In genomic region chr7:117183729-117184128, GRCh38 we compare ENCODE assay signal across 27 cellular contexts.
"Had no signal": no experiment of that assay in that cellular context is flagged by ENCODE, and none has a peak within 500 bp of the region (broad histone marks: within the 10 kb centered on the region; RNA-seq: fewer than 3 reads in every experiment).

No MANE protein-coding gene starts in this region.

- H3K9me3 ChIP-seq: left ventricle myocardium inferior, mucosa of descending colon, psoas muscle, right lobe of liver, tibial nerve, uterus had no signal

- H3K4me3 Mint-ChIP-seq: immature natural killer cell; naive thymus-derived CD4-positive, alpha-beta T cell; nephron; neural crest cell; stimulated activated memory B cell treated with anti-CD40 and anti-IgM and Interleukin-4, amounts not matched to agents 10 μg/mL and 1 μg/mL and 100 μg/mL, for 72 hours; stimulated activated naive CD8-positive, alpha-beta T cell treated with anti-CD3 and anti-CD28 coated beads, Interleukin-15, amount 100 ng/mL, for 72 hours; type B pancreatic cell had no signal

- H3K27me3 Mint-ChIP-seq: stimulated activated memory B cell treated with anti-CD40 and anti-IgM and Interleukin-4, amounts not matched to agents 10 μg/mL and 1 μg/mL and 100 μg/mL, for 72 hours; stimulated activated naive CD8-positive, alpha-beta T cell treated with anti-CD3 and anti-CD28 coated beads, Interleukin-15, amount 100 ng/mL, for 72 hours; type B pancreatic cell had no signal

- H3K4me2 ChIP-seq: smooth muscle cell had no signal

- H3K4me3 ChIP-seq: left ventricle myocardium inferior, lung, mucosa of descending colon, psoas muscle, right lobe of liver, smooth muscle cell, tibial nerve, uterus had no signal

- H3K4me1 Mint-ChIP-seq: immature natural killer cell; naive thymus-derived CD4-positive, alpha-beta T cell; nephron; neural crest cell; stimulated activated memory B cell treated with anti-CD40 and anti-IgM and Interleukin-4, amounts not matched to agents 10 μg/mL and 1 μg/mL and 100 μg/mL, for 72 hours; stimulated activated naive CD8-positive, alpha-beta T cell treated with anti-CD3 and anti-CD28 coated beads, Interleukin-15, amount 100 ng/mL, for 72 hours had no signal

- DNase-seq: hypothalamus; immature natural killer cell; islet precursor cell; left ventricle myocardium inferior; mesendoderm; midbrain; mucosa of descending colon; naive thymus-derived CD4-positive, alpha-beta T cell; nucleus accumbens; psoas muscle; right lobe of liver; stimulated activated CD4-positive, alpha-beta T cell treated with anti-CD3 and anti-CD28 coated beads, Interleukin-1b, Interleukin-23, amount 100 ng/mL, for 48 hours; stimulated activated CD4-positive, alpha-beta T cell treated with anti-CD3 and anti-CD28 coated beads, Interleukin-2, amount 100 ng/mL, for 48 hours; stimulated activated CD4-positive, alpha-beta T cell treated with anti-CD3 and anti-CD28 coated beads, Interleukin-4, amount 100 ng/mL, for 4 hours; stimulated activated CD8-positive, alpha-beta memory T cell treated with anti-CD3 and anti-CD28 coated beads, Interleukin-4, amount 100 ng/mL, for 48 hours; stimulated activated naive CD4-positive, alpha-beta T cell treated with Interleukin-2 at 50 U/mL for 16 hours; stimulated activated naive CD8-positive, alpha-beta T cell treated with anti-CD3 and anti-CD28 coated beads, Interleukin-15, amount 100 ng/mL, for 72 hours; substantia nigra; uterus had no signal

- H3K27ac ChIP-seq: left ventricle myocardium inferior, parathyroid adenoma, psoas muscle, right lobe of liver, tibial nerve, uterus had no signal

- H3K4me1 ChIP-seq: left ventricle myocardium inferior, parathyroid adenoma, psoas muscle, right lobe of liver, tibial nerve, uterus had no signal

- H3K27ac Mint-ChIP-seq: immature natural killer cell; naive thymus-derived CD4-positive, alpha-beta T cell; nephron; stimulated activated memory B cell treated with anti-CD40 and anti-IgM and Interleukin-4, amounts not matched to agents 10 μg/mL and 1 μg/mL and 100 μg/mL, for 72 hours; stimulated activated naive CD8-positive, alpha-beta T cell treated with anti-CD3 and anti-CD28 coated beads, Interleukin-15, amount 100 ng/mL, for 72 hours; type B pancreatic cell had no signal

- H3K9me3 Mint-ChIP-seq: nephron; neural crest cell; stimulated activated naive CD8-positive, alpha-beta T cell treated with anti-CD3 and anti-CD28 coated beads, Interleukin-15, amount 100 ng/mL, for 72 hours; type B pancreatic cell had no signal

- ATAC-seq: mucosa of descending colon; naive thymus-derived CD4-positive, alpha-beta T cell; psoas muscle; right lobe of liver; stimulated activated memory B cell treated with anti-CD40 and anti-IgM and Interleukin-4, amounts not matched to agents 10 μg/mL and 1 μg/mL and 100 μg/mL, for 72 hours; stimulated activated naive CD8-positive, alpha-beta T cell treated with anti-CD3 and anti-CD28 coated beads, Interleukin-15, amount 100 ng/mL, for 72 hours had no signal
